ENCODE assay signal across 8 cellular contexts in genomic region chr5:59367791-59368394, GRCh38.
DNase-seq lines count a peak whose midpoint lies in the region; ATAC-seq and TF ChIP-seq lines count a peak whose summit lies in the region.

No MANE protein-coding gene starts in this region.

- peak in 1 of 4 experiments; percentile 50 for ATAC-seq in T-cell (replicated peaks in 1 of 4)
- no peak for ATAC-seq in HG03108 (IDR thresholded peaks at IDR 0.05; ENCODE audit: unreplicated experiment)

- no peaks in the 10 kb centered on the region for H3K27me3 ChIP-seq in kidney epithelial cell (ENCODE audit: control insufficient read depth, insufficient read depth, low read length)

- TF ChIP-seq CTCF in cardiac fibroblast (IDR thresholded peaks at IDR 0.05; ENCODE audit: low read depth, low read length) (peak; percentile 80), kidney epithelial cell (IDR thresholded peaks at IDR 0.05; ENCODE audit: insufficient read depth, low read length, poor library complexity, severe bottlenecking) (peak; percentile 83)

- peaks cover 0 to 2% (median 2%) of the 10 kb centered on the region in 3 donors for H3K4me1 Mint-ChIP-seq in T-cell

- no peaks in the 10 kb centered on the region for H3K36me3 ChIP-seq in kidney epithelial cell (ENCODE audit: control insufficient read depth, insufficient read depth, low read length)

- H3K4me3 ChIP-seq in cardiac fibroblast (replicated peaks in 1 of 2; ENCODE audit: low read depth in 2 of 2, low read length in 2 of 2) (no peak overlapping the region), kidney epithelial cell (ENCODE audit: low read depth, low read length) (no peak overlapping the region)

- H3K27ac Mint-ChIP-seq in T-cell, result no peak overlapping the region

- DNase-seq in A172 (ENCODE audit: low spot score) (peak; percentile 60), GM04503 (ENCODE audit: low read depth) (peak; percentile 8), M059J (ENCODE audit: low read depth) (peak; percentile 71), T-cell (peak in 28 of 34 experiments; percentile 1 to 46 (median 18)), cardiac fibroblast (ENCODE audit: low read depth in 2 of 2) (peak; percentile 78 to 84), kidney epithelial cell (ENCODE audit: low read depth) (peak; percentile 7)
- DNase-seq in stimulated activated CD4-positive, alpha-beta T cell treated with anti-CD3 and anti-CD28 coated beads, Interleukin-2, amount 100 ng/mL, for 4 hours (ENCODE audit: low read depth), result peak; percentile 35

- H3K4me3 Mint-ChIP-seq in T-cell, result no peak overlapping the region

- H3K9me3 Mint-ChIP-seq in T-cell, result no peaks in the 10 kb centered on the region

- POLR2A ChIA-PET in T-cell (lab: Charles Lee), result no interaction called here

- CTCF ChIA-PET in T-cell (lab: Charles Lee), result interaction anchor here (0.6 to 2.7 kb wide), 20 partner anchors 9 to 1588 kb away, joined by 3 to 22 read pairs (median 5); no protein-coding TSS in a partner anchor

- H3K27me3 Mint-ChIP-seq in T-cell, result peaks cover 11 to 17% of the 10 kb centered on the region in 2 donors

- no peaks in the 10 kb centered on the region for H3K36me3 Mint-ChIP-seq in T-cell

Comparison
In these comparisons a context has a peak if more than half of its experiments do, and no peak if none do; other contexts are left out.
1. DNase-seq: peak in every context shown above with its lines; median percentile 81 in cardiac fibroblast; 71 in M059J; 60 in A172; 35 in stimulated activated CD4-positive, alpha-beta T cell treated with anti-CD3 and anti-CD28 coated beads, Interleukin-2, amount 100 ng/mL, for 4 hours; 18 in T-cell; 8 in GM04503; 7 in kidney epithelial cell.